8 cellular contexts compared by ENCODE assay signal in genomic region chr12:117857632-117858274, GRCh38.
DNase-seq lines count a peak whose midpoint lies in the region; ATAC-seq, FAIRE-seq and TF ChIP-seq lines count a peak whose summit lies in the region.

No MANE protein-coding gene starts in this region.

- H3K27ac ChIP-seq in A549: peak overlapping the region; percentile 34 to 44; a peak in 4 of 6 replicates
- H3K27ac ChIP-seq in parathyroid adenoma: no peak overlapping the region

- H3K4me2 ChIP-seq in A549 (peak overlapping the region; percentile 54), parathyroid adenoma (ENCODE audit: low read length) (no peak overlapping the region)

- DNase-seq in A549 (ENCODE audit: low read depth in 1 of 2, low spot score in 1 of 2) (peak; percentile 70 to 79), NCI-H345 (lab: John Stamatoyannopoulos, UW) (peak; percentile 46)
- DNase-seq in activated CD8-positive, alpha-beta T cell treated with anti-CD3 and anti-CD28 coated beads for 36 hours: peak; percentile 78

- H3K4me1 Mint-ChIP-seq in activated CD8-positive, alpha-beta T cell treated with anti-CD3 and anti-CD28 coated beads for 36 hours (ENCODE audit: low read depth): no peaks in the 10 kb centered on the region

- H3K27me3 Mint-ChIP-seq in activated CD8-positive, alpha-beta T cell treated with anti-CD3 and anti-CD28 coated beads for 36 hours: peaks cover 2% of the 10 kb centered on the region

- 0 out of 3 replicates have a peak, but pooled peaks cover 3% of the 10 kb centered on the region for H3K9me3 ChIP-seq in A549
- no peaks in the 10 kb centered on the region for H3K9me3 ChIP-seq in parathyroid adenoma (ENCODE audit: control insufficient read depth, low read length)

- no peak overlapping the region for H2AFZ ChIP-seq in parathyroid adenoma

- CTCF ChIA-PET in A549 (lab: Yijun Ruan, JAX): interaction anchor here (0.6 to 19.1 kb wide), 33 partner anchors 8 to 1704 kb away, joined by 3 to 287 read pairs (median 3); no protein-coding TSS in a partner anchor
- CTCF ChIA-PET in activated CD8-positive, alpha-beta T cell treated with anti-CD3 and anti-CD28 coated beads for 36 hours (lab: Charles Lee): interaction anchor here (0.6 to 3.4 kb wide), 27 partner anchors 9 to 657 kb away, joined by 3 to 22 read pairs (median 4); partner anchors contain the start of gene SUDS3

- H3K4me3 Mint-ChIP-seq in activated CD8-positive, alpha-beta T cell treated with anti-CD3 and anti-CD28 coated beads for 36 hours: no peak overlapping the region

- no peaks in the 10 kb centered on the region for H3K79me2 ChIP-seq in parathyroid adenoma

- peak in 1 of 2 experiments; percentile 27; a peak in 1 of 5 replicates for TF ChIP-seq RAD21 in A549 (conservative IDR thresholded peaks at IDR 0.05 in 1 of 2, IDR thresholded peaks at IDR 0.05 in 1 of 2)

- TF ChIP-seq CTCF in A549 (IDR thresholded peaks at IDR 0.05): peak; percentile 54
- TF ChIP-seq CTCF in GM12874 (IDR thresholded peaks at IDR 0.05; ENCODE audit: insufficient read depth, low read depth, low read length): peak; percentile 76
- peak; percentile 57 for TF ChIP-seq CTCF in activated CD8-positive, alpha-beta T cell treated with anti-CD3 and anti-CD28 coated beads for 36 hours (IDR thresholded peaks at IDR 0.05)
- peak; percentile 18 for TF ChIP-seq CTCF in parathyroid adenoma (IDR thresholded peaks at IDR 0.05)

- peaks cover 5% of the 10 kb centered on the region for H3K9me3 Mint-ChIP-seq in activated CD8-positive, alpha-beta T cell treated with anti-CD3 and anti-CD28 coated beads for 36 hours

- no peak overlapping the region for H3K27ac Mint-ChIP-seq in activated CD8-positive, alpha-beta T cell treated with anti-CD3 and anti-CD28 coated beads for 36 hours

- TF ChIP-seq POLR2A in A549 (IDR thresholded peaks at IDR 0.05; ENCODE audit: low read length): no peak

- ATAC-seq in A549: peak; percentile 49 to 64; a peak in 4 of 6 replicates
- ATAC-seq in activated CD8-positive, alpha-beta T cell treated with anti-CD3 and anti-CD28 coated beads for 36 hours: peak; percentile 84
- ATAC-seq in esophagus mucosa: peak; percentile 50
- no peak for ATAC-seq in GM18868 (IDR thresholded peaks at IDR 0.05; ENCODE audit: unreplicated experiment)
- ATAC-seq in HG02588 (IDR thresholded peaks at IDR 0.05; ENCODE audit: unreplicated experiment): no peak

- peak; percentile 65 for FAIRE-seq in A549 (lab: Jason Lieb, UNC)

- no peaks in the 10 kb centered on the region for H3K36me3 Mint-ChIP-seq in activated CD8-positive, alpha-beta T cell treated with anti-CD3 and anti-CD28 coated beads for 36 hours (ENCODE audit: low read depth)

- no peak overlapping the region for H3K9ac ChIP-seq in parathyroid adenoma

- no peak overlapping the region for H3K4me3 ChIP-seq in A549
- no peak overlapping the region for H3K4me3 ChIP-seq in parathyroid adenoma (ENCODE audit: low read depth, low read length)

- TF ChIP-seq EP300 in A549 (IDR thresholded peaks at IDR 0.05): no peak

- WGBS in A549 (ENCODE audit: missing lambda C conversion rate): 38% methylated on average over 6 of the region's 6 CpGs

- no peaks in the 10 kb centered on the region for H3K27me3 ChIP-seq in parathyroid adenoma (ENCODE audit: control insufficient read depth, insufficient read depth, low read length)

- no peaks in the 10 kb centered on the region for H3K36me3 ChIP-seq in parathyroid adenoma (ENCODE audit: control insufficient read depth, insufficient read depth, low read length)

- POLR2A ChIA-PET in A549 (lab: Yijun Ruan, JAX): no interaction called here
- POLR2A ChIA-PET in activated CD8-positive, alpha-beta T cell treated with anti-CD3 and anti-CD28 coated beads for 36 hours (lab: Charles Lee): no interaction called here

- intact Hi-C loops in activated CD8-positive, alpha-beta T cell treated with anti-CD3 and anti-CD28 coated beads for 36 hours (cut with micrococcal nuclease): no loop called here

- H3K4me1 ChIP-seq in A549: peaks cover 29% of the 10 kb centered on the region
- H3K4me1 ChIP-seq in parathyroid adenoma: no peaks in the 10 kb centered on the region

TF ChIP-seq in A549, 52 proteins besides CTCF, POLR2A, EP300 and RAD21:
- no peak for TF ChIP-seq HOXB5 (CRISPR knock-in tag; IDR thresholded peaks at IDR 0.05)
- peak; percentile 89 for TF ChIP-seq ZFP36 (IDR thresholded peaks at IDR 0.05; ENCODE audit: borderline replicate concordance, partially characterized antibody)
- no peak for TF ChIP-seq EHMT2 (IDR thresholded peaks at IDR 0.05; ENCODE audit: low read depth)
- no peak for TF ChIP-seq MYC (IDR thresholded peaks at IDR 0.05; ENCODE audit: borderline replicate concordance, low read length)
- TF ChIP-seq ELK1 (IDR thresholded peaks at IDR 0.05; ENCODE audit: low read depth, low read length): no peak
- TF ChIP-seq CHD4 (IDR thresholded peaks at IDR 0.05; ENCODE audit: borderline replicate concordance): no peak
- TF ChIP-seq NR3C1 (IDR thresholded peaks at IDR 0.05): no peak

Comparison
In these comparisons a context has a peak if more than half of its experiments do, and no peak if none do; other contexts are left out.
1. ATAC-seq: peak in A549 (2 of 2), activated CD8-positive, alpha-beta T cell treated with anti-CD3 and anti-CD28 coated beads for 36 hours (single experiment) and esophagus mucosa (single experiment); none in GM18868 (single experiment) and HG02588 (single experiment).
2. CTCF ChIP-seq: peak in every context shown above with its lines; median percentile 76 in GM12874; 57 in activated CD8-positive, alpha-beta T cell treated with anti-CD3 and anti-CD28 coated beads for 36 hours; 54 in A549; 18 in parathyroid adenoma.
3. Peak in every context shown above with its lines, with median percentiles within 50 percentile points of each other: DNase-seq.